Comparison of ENCODE assay signal across 13 cellular contexts in genomic region chr10:33735463-33735862, GRCh38.
DNase-seq lines count a peak whose midpoint lies in the region; ATAC-seq and TF ChIP-seq lines count a peak whose summit lies in the region.
"Had no signal": no experiment of that assay in that cellular context is flagged by ENCODE, and none has a peak within 500 bp of the region (broad histone marks: within the 10 kb centered on the region; RNA-seq: fewer than 3 reads in every experiment).

No MANE protein-coding gene starts in this region.

- H3K36me3 Mint-ChIP-seq in chondrocyte (ENCODE audit: low read depth): no peaks in the 10 kb centered on the region
- H3K36me3 Mint-ChIP-seq: activated naive CD8-positive, alpha-beta T cell treated with anti-CD3 and anti-CD28 coated beads for 36 hours had no signal

- peaks cover 23% of the 10 kb centered on the region for H3K4me1 Mint-ChIP-seq in chondrocyte (ENCODE audit: low read depth)
- H3K4me1 Mint-ChIP-seq: activated naive CD8-positive, alpha-beta T cell treated with anti-CD3 and anti-CD28 coated beads for 36 hours; neural crest cell had no signal

- TF ChIP-seq CTCF in chondrocyte (IDR thresholded peaks at IDR 0.05): no peak

- no peak overlapping the region for H3K27ac Mint-ChIP-seq in chondrocyte (ENCODE audit: unreplicated experiment)
- H3K27ac Mint-ChIP-seq: activated naive CD8-positive, alpha-beta T cell treated with anti-CD3 and anti-CD28 coated beads for 36 hours; dendritic cell treated with granulocyte-macrophage colony-stimulating factor and Interleukin-4, amounts not matched to agents 40 ng/mL and 50 ng/mL, for 4 days had no signal

- H3K27me3 Mint-ChIP-seq in chondrocyte (ENCODE audit: low read depth): no peaks in the 10 kb centered on the region
- H3K27me3 Mint-ChIP-seq: activated naive CD8-positive, alpha-beta T cell treated with anti-CD3 and anti-CD28 coated beads for 36 hours had no signal

- peak; percentile 32 for ATAC-seq in HG02678 (IDR thresholded peaks at IDR 0.05; ENCODE audit: unreplicated experiment)
- ATAC-seq in HG02970 (IDR thresholded peaks at IDR 0.05; ENCODE audit: low FRiP score, unreplicated experiment): no peak
- no peak for ATAC-seq in HG02763 (IDR thresholded peaks at IDR 0.05; ENCODE audit: unreplicated experiment)

- DNase-seq in DMS53 treated with DMSO at 0.1 percent for 48 hours (lab: John Stamatoyannopoulos, UW; ENCODE audit: unreplicated experiment) (peak; percentile 8), amniotic epithelial cell (ENCODE audit: low read depth) (peak; percentile 22), left kidney (ENCODE audit: low read depth, low spot score) (peak; percentile 55), chondrocyte (ENCODE audit: low spot score) (no peak), occipital lobe (lab: John Stamatoyannopoulos, UW) (no peak)
- DNase-seq: activated CD4-positive, CD25-positive, alpha-beta regulatory T cell; activated naive CD8-positive, alpha-beta T cell treated with anti-CD3 and anti-CD28 coated beads for 36 hours; left cardiac atrium had no signal

- no peak overlapping the region for H3K4me3 Mint-ChIP-seq in chondrocyte (ENCODE audit: unreplicated experiment)
- H3K4me3 Mint-ChIP-seq: activated naive CD8-positive, alpha-beta T cell treated with anti-CD3 and anti-CD28 coated beads for 36 hours; dendritic cell treated with granulocyte-macrophage colony-stimulating factor and Interleukin-4, amounts not matched to agents 40 ng/mL and 50 ng/mL, for 4 days; neural crest cell had no signal

- no peaks in the 10 kb centered on the region for H3K9me3 Mint-ChIP-seq in chondrocyte (ENCODE audit: low read depth)
- H3K9me3 Mint-ChIP-seq: neural crest cell had no signal

Comparison
In these comparisons a context has a peak if more than half of its experiments do, and no peak if none do; other contexts are left out.
1. DNase-seq: peak in DMS53 treated with DMSO at 0.1 percent for 48 hours (single experiment), amniotic epithelial cell (single experiment) and left kidney (single experiment); none in chondrocyte (single experiment) and occipital lobe (single experiment).